15 cellular contexts compared by ENCODE assay signal in the genomic region with DNA sequence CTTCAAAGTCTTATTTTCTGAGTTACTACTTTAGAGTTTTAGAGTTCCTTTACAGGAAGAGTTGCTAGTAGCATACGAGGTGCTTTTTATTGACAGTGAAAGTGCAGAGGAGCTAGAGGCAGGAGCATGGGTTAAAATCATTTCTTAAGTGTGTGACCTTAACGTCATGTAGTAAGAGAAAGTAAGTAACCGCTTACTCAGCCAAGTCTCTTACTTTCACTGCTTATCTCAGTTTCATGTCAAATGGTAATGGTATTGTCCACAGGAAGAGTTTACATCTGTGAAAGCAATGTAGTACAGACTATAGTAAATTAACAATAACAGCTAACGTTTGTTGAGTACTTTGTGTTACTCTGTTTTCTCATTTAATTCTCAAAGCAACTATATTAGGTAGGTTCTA. TPM values are rescaled to one million over a fixed set of nuclear protein-coding genes. Genes with fewer than 3 reads are reported as not detected.
A peak's percentile ranks its signal among the peaks of the same experiment; 100 is the strongest.
DNase-seq lines count a peak whose midpoint lies in the region; ATAC-seq lines count a peak whose summit lies in the region.
"Had no signal": no experiment of that assay in that cellular context is flagged by ENCODE, and none has a peak within 500 bp of the region (broad histone marks: within the 10 kb centered on the region; RNA-seq: fewer than 3 reads in every experiment).

No MANE protein-coding gene starts in this region.

- no peaks in the 10 kb centered on the region for H3K9me3 Mint-ChIP-seq in activated T-helper 17 cell treated with anti-CD3 and anti-CD28 coated beads, Interleukin-2, amount 50 U/mL, for 72 hours
- H3K9me3 Mint-ChIP-seq: type B pancreatic cell had no signal

- ATAC-seq in activated CD4-positive, CD25-positive, alpha-beta regulatory T cell treated with anti-CD3 and anti-CD28 coated beads, Interleukin-2, amount 50 U/mL, for 24 hours, result peak; percentile 85 to 88
- ATAC-seq in GM19395 (IDR thresholded peaks at IDR 0.05; ENCODE audit: unreplicated experiment), result peak; percentile 96
- peak; percentile 95 for ATAC-seq in HG02884 (IDR thresholded peaks at IDR 0.05; ENCODE audit: unreplicated experiment)
- ATAC-seq in activated T-helper 17 cell treated with anti-CD3 and anti-CD28 coated beads, Interleukin-2, amount 50 U/mL, for 72 hours (replicated peaks), result peak; percentile 95
- no peak for ATAC-seq in HG03045 (IDR thresholded peaks at IDR 0.05; ENCODE audit: unreplicated experiment)
- ATAC-seq: gastroesophageal sphincter, lower lobe of right lung had no signal

- no peaks in the 10 kb centered on the region for H3K27me3 Mint-ChIP-seq in activated T-helper 17 cell treated with anti-CD3 and anti-CD28 coated beads, Interleukin-2, amount 50 U/mL, for 72 hours
- H3K27me3 Mint-ChIP-seq: type B pancreatic cell had no signal

- peaks cover 99% of the 10 kb centered on the region for H3K36me3 Mint-ChIP-seq in activated T-helper 17 cell treated with anti-CD3 and anti-CD28 coated beads, Interleukin-2, amount 50 U/mL, for 72 hours (ENCODE audit: low read depth)

- peak overlapping the region; percentile 49 for H3K27ac Mint-ChIP-seq in activated T-helper 17 cell treated with anti-CD3 and anti-CD28 coated beads, Interleukin-2, amount 50 U/mL, for 72 hours
- H3K27ac Mint-ChIP-seq: type B pancreatic cell had no signal

- H3K4me1 Mint-ChIP-seq in activated T-helper 17 cell treated with anti-CD3 and anti-CD28 coated beads, Interleukin-2, amount 50 U/mL, for 72 hours, result peaks cover 9% of the 10 kb centered on the region

- peak overlapping the region; percentile 31 for H3K4me3 Mint-ChIP-seq in activated T-helper 17 cell treated with anti-CD3 and anti-CD28 coated beads, Interleukin-2, amount 50 U/mL, for 72 hours
- H3K4me3 Mint-ChIP-seq: type B pancreatic cell had no signal

- DNase-seq in activated CD4-positive, CD25-positive, alpha-beta regulatory T cell (lab: John Stamatoyannopoulos, UW), result no peak
- DNase-seq in activated gamma-delta T cell (lab: John Stamatoyannopoulos, UW), result no peak
- DNase-seq in HCEC 1CT, result no peak
- DNase-seq: cerebellar nuclear complex, EL, lower lobe of right lung, NCI-H226 had no signal

RNA-seq across cellular contexts. Expression of gene NDUFAF7, which starts 12.6 kb away (rescaled TPM):
- total RNA-seq in activated T-helper 17 cell treated with anti-CD3 and anti-CD28 coated beads, Interleukin-2, amount 50 U/mL, for 72 hours, result 10 to 100 TPM; 21.9 to 29.8 TPM

RNA-seq across cellular contexts. Expression of gene CEBPZ, which starts 12.6 kb away (rescaled TPM):
- 10 to 100 TPM; 55.6 to 68.3 TPM for total RNA-seq in activated T-helper 17 cell treated with anti-CD3 and anti-CD28 coated beads, Interleukin-2, amount 50 U/mL, for 72 hours

RNA-seq across cellular contexts. Expression of gene CEBPZOS, which starts 47.7 kb away (rescaled TPM):
- 10 to 100 TPM; 44.5 to 49.6 TPM for total RNA-seq in activated T-helper 17 cell treated with anti-CD3 and anti-CD28 coated beads, Interleukin-2, amount 50 U/mL, for 72 hours

RNA-seq across cellular contexts. Expression of gene SULT6B1, which starts 55.5 kb away (rescaled TPM):
- not detected for total RNA-seq in activated T-helper 17 cell treated with anti-CD3 and anti-CD28 coated beads, Interleukin-2, amount 50 U/mL, for 72 hours
- total RNA-seq: gastroesophageal sphincter, lower lobe of right lung, prostate gland had no signal
